ENCODE assay signal across 8 cellular contexts in the genomic region with DNA sequence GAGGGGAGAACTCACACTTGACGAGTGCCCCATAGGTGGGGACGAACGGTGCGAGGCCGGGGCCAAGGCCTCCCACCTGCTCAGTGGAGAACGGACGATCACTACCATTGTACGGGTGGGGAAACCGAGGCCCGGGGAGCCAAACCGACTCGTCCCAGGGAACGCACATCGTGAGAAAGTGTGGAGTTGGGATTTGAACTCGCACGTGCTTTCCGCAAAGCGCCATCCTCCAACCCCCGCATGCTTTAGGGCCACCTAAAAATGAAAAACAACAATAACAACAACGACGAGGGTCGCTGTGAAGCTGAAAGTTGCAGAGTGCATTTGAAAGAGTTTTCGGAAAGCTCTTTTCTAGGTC. TPM values are rescaled to one million over a fixed set of nuclear protein-coding genes. Genes with fewer than 3 reads are reported as not detected.
A peak's percentile ranks its signal among the peaks of the same experiment; 100 is the strongest.
DNase-seq lines count a peak whose midpoint lies in the region; ATAC-seq and TF ChIP-seq lines count a peak whose summit lies in the region.

No MANE protein-coding gene starts in this region.

- H3K27me3 Mint-ChIP-seq in Calu3 (ENCODE audit: unreplicated experiment), result peaks cover 16% of the 10 kb centered on the region

- TF ChIP-seq CTCF in Calu3 (IDR thresholded peaks at IDR 0.05; ENCODE audit: unreplicated experiment) (no peak), neutrophil (IDR thresholded peaks at IDR 0.05) (no peak)

- BruUV-seq in Calu3 (replicated peaks; lab: Mats Ljungman, UMichigan), result no TSS peak

- H3K4me1 ChIP-seq in SJSA1 (replicated peaks) (peaks cover 9% of the 10 kb centered on the region), neutrophil (ENCODE audit: control insufficient read depth in 1 of 2, insufficient read depth in 1 of 2, low read depth in 1 of 2, low read length in 1 of 2) (peaks cover 79 to 82% of the 10 kb centered on the region in 2 experiments)

- H3K9me3 ChIP-seq in SJSA1 (replicated peaks) (no peaks in the 10 kb centered on the region), neutrophil (no peaks in the 10 kb centered on the region)

- DNase-seq in Calu3, result no peak
- DNase-seq in SJSA1 (ENCODE audit: low read depth in 1 of 2, low spot score in 2 of 2), result peak in 1 of 2 experiments; percentile 30
- DNase-seq in epithelial cell of prostate (ENCODE audit: low read depth, low spot score), result no peak
- DNase-seq in GM19240 (ENCODE audit: insufficient read length, low spot score), result no peak
- no peak for DNase-seq in Ammon's horn (ENCODE audit: low spot score)

- 0 out of 2 replicates have a peak overlapping the region, but pooled peaks have one; percentile 12 for H3K27ac ChIP-seq in SJSA1
- peak overlapping the region; percentile 96 for H3K27ac ChIP-seq in epithelial cell of prostate
- peak overlapping the region; percentile 97 for H3K27ac ChIP-seq in neutrophil

- peak overlapping the region; percentile 72 for H3K4me3 ChIP-seq in SJSA1
- H3K4me3 ChIP-seq in neutrophil (ENCODE audit: low read depth in 1 of 2, low read length in 1 of 2), result peak overlapping the region; percentile 93 to 100

- CTCF ChIA-PET in Calu3 (lab: Charles Lee), result interaction anchor here (0.7 to 2.8 kb wide), 2 partner anchors 10 to 44 kb away, joined by 4 to 12 read pairs; no protein-coding TSS in a partner anchor

- H3K36me3 Mint-ChIP-seq in Calu3 (ENCODE audit: insufficient read depth, unreplicated experiment), result peaks cover 50% of the 10 kb centered on the region

- no peaks in the 10 kb centered on the region for H3K9me3 Mint-ChIP-seq in Calu3 (ENCODE audit: low read depth, unreplicated experiment)

- H3K27ac Mint-ChIP-seq in Calu3 (ENCODE audit: unreplicated experiment), result peak overlapping the region; percentile 73

- H3K36me3 ChIP-seq in SJSA1 (peaks cover 25% of the 10 kb centered on the region), neutrophil (peaks cover 27% of the 10 kb centered on the region)

- intact Hi-C loops in Calu3 (cut with micrococcal nuclease; ENCODE audit: unreplicated experiment), result no loop called here

- peaks cover 47% of the 10 kb centered on the region for H3K4me1 Mint-ChIP-seq in Calu3 (ENCODE audit: low read depth, unreplicated experiment)

- no peaks in the 10 kb centered on the region for H3K27me3 ChIP-seq in SJSA1 (replicated peaks)
- H3K27me3 ChIP-seq in neutrophil, result no peaks in the 10 kb centered on the region

- peak overlapping the region; percentile 73 for H3K4me3 Mint-ChIP-seq in Calu3 (ENCODE audit: low read depth, unreplicated experiment)

- no peak for ATAC-seq in GM18909 (IDR thresholded peaks at IDR 0.05; ENCODE audit: poor library complexity, unreplicated experiment)
- no peak for ATAC-seq in HG03135 (IDR thresholded peaks at IDR 0.05; ENCODE audit: unreplicated experiment)

RNA-seq across cellular contexts. Expression of gene ARHGEF1, which starts 0.5 kb away (rescaled TPM):
- total RNA-seq in Calu3 (2022), result 122 and 163 TPM in 2 replicates
- total RNA-seq in SJSA1 (2014; rRNA removed; shearing (Covaris generic)), result 44.5 and 44.9 TPM in 2 replicates

RNA-seq across cellular contexts. Expression of gene CD79A, which starts 6.4 kb away (rescaled TPM):
- total RNA-seq in Calu3 (2022), result 0.45 and 0.59 TPM in 2 replicates
- total RNA-seq in SJSA1 (2014; rRNA removed; shearing (Covaris generic)), result 0.24 and 0.69 TPM in 2 replicates

RNA-seq across cellular contexts. Expression of gene RPS19, which starts 23.4 kb away (rescaled TPM):
- total RNA-seq in Calu3 (2022), result 2,051 and 2,220 TPM in 2 replicates
- total RNA-seq in SJSA1 (2014; rRNA removed; shearing (Covaris generic)), result 1,363 and 2,314 TPM in 2 replicates

RNA-seq across cellular contexts. Expression of gene DMRTC2, which starts 38.6 kb away (rescaled TPM):
- not detected in 2 replicates for total RNA-seq in Calu3 (2022)
- not detected in 2 replicates for total RNA-seq in SJSA1 (2014; rRNA removed; shearing (Covaris generic))

RNA-seq across cellular contexts. Expression of gene LYPD4, which starts 39.0 kb away (rescaled TPM):
- total RNA-seq in Calu3 (2022), result not detected in 2 replicates
- total RNA-seq in SJSA1 (2014; rRNA removed; shearing (Covaris generic)), result not detected in 2 replicates

Comparison
In these comparisons a context has a peak if more than half of its experiments do, and no peak if none do; other contexts are left out.
1. H3K27ac ChIP-seq: peak in every context shown above with its lines; median percentile 97 in neutrophil; 96 in epithelial cell of prostate; 12 in SJSA1.